ENCODE assay signal across 2 cellular contexts in genomic region chr19:47019431-47020041, GRCh38.
TF ChIP-seq lines count a peak whose summit lies in the region.

TSS of gene NPAS1 (plus strand) at chr19:47019837. CDS start at chr19:47021048, 1,211 bp downstream.

TF ChIP-seq in GM12878, 131 proteins besides CTCF, POLR2A, EP300 and RAD21:
- no peak for TF ChIP-seq IRF5 (IDR thresholded peaks at IDR 0.05; ENCODE audit: borderline replicate concordance)
- 0 out of 3 replicates have a peak, but pooled peaks of 1 of the 2 experiments have one; percentile 17 for TF ChIP-seq EGR1 (IDR thresholded peaks at IDR 0.05; ENCODE audit: borderline replicate concordance in 1 of 2, low read depth in 2 of 2, low read length in 2 of 2)

TF ChIP-seq in HepG2, 621 proteins besides CTCF, POLR2A, EP300 and RAD21:
- TF ChIP-seq KLF9 (CRISPR knock-in tag; IDR thresholded peaks at IDR 0.05; ENCODE audit: low read depth) = no peak
- TF ChIP-seq ZNF569 (CRISPR knock-in tag; IDR thresholded peaks at IDR 0.05; ENCODE audit: borderline replicate concordance) = no peak
- no peak for TF ChIP-seq RXRA (CRISPR knock-in tag; IDR thresholded peaks at IDR 0.05)
- TF ChIP-seq ZBTB38 (CRISPR knock-in tag; IDR thresholded peaks at IDR 0.05) = 0 out of 2 replicates have a peak, but pooled peaks have one; percentile 29
- TF ChIP-seq HIC2 (CRISPR knock-in tag; IDR thresholded peaks at IDR 0.05; ENCODE audit: low read depth) = no peak
- TF ChIP-seq SMAD9 (CRISPR knock-in tag; IDR thresholded peaks at IDR 0.05) = no peak
- TF ChIP-seq, protein P1, sequence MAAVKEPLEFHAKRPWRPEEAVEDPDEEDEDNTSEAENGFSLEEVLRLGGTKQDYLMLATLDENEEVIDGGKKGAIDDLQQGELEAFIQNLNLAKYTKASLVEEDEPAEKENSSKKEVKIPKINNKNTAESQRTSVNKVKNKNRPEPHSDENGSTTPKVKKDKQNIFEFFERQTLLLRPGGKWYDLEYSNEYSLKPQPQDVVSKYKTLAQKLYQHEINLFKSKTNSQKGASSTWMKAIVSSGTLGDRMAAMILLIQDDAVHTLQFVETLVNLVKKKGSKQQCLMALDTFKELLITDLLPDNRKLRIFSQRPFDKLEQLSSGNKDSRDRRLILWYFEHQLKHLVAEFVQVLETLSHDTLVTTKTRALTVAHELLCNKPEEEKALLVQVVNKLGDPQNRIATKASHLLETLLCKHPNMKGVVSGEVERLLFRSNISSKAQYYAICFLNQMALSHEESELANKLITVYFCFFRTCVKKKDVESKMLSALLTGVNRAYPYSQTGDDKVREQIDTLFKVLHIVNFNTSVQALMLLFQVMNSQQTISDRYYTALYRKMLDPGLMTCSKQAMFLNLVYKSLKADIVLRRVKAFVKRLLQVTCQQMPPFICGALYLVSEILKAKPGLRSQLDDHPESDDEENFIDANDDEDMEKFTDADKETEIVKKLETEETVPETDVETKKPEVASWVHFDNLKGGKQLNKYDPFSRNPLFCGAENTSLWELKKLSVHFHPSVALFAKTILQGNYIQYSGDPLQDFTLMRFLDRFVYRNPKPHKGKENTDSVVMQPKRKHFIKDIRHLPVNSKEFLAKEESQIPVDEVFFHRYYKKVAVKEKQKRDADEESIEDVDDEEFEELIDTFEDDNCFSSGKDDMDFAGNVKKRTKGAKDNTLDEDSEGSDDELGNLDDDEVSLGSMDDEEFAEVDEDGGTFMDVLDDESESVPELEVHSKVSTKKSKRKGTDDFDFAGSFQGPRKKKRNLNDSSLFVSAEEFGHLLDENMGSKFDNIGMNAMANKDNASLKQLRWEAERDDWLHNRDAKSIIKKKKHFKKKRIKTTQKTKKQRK (IDR thresholded peaks at IDR 0.05; ENCODE audit: low read length) = no peak
- TF ChIP-seq BRCA1 (CRISPR knock-in tag; IDR thresholded peaks at IDR 0.05) = no peak
- no peak for TF ChIP-seq HNRNPUL1 (IDR thresholded peaks at IDR 0.05; ENCODE audit: low read depth, low read length)
- TF ChIP-seq RXRB (CRISPR knock-in tag; IDR thresholded peaks at IDR 0.05; ENCODE audit: borderline replicate concordance) = 0 out of 2 replicates have a peak, but pooled peaks have one; percentile 2
- no peak for TF ChIP-seq ZMAT3 (CRISPR knock-in tag; conservative IDR thresholded peaks at IDR 0.05)
- no peak for TF ChIP-seq ZFP36L1 (CRISPR knock-in tag; IDR thresholded peaks at IDR 0.05)
- TF ChIP-seq IKZF4 (CRISPR knock-in tag; IDR thresholded peaks at IDR 0.05; ENCODE audit: borderline replicate concordance, low read depth, not compliant biosample characterization) = no peak
- TF ChIP-seq DZIP1 (CRISPR knock-in tag; IDR thresholded peaks at IDR 0.05) = no peak
- TF ChIP-seq SP1 (IDR thresholded peaks at IDR 0.05) = no peak
- TF ChIP-seq SP1 (CRISPR knock-in tag; IDR thresholded peaks at IDR 0.05) = 0 out of 2 replicates have a peak, but pooled peaks have one; percentile 22
- no peak for TF ChIP-seq ZNF180 (CRISPR knock-in tag; IDR thresholded peaks at IDR 0.05; ENCODE audit: borderline replicate concordance, low read depth)
- TF ChIP-seq ZNF343 (CRISPR knock-in tag; IDR thresholded peaks at IDR 0.05) = no peak
- no peak for TF ChIP-seq ZFP82 (CRISPR knock-in tag; IDR thresholded peaks at IDR 0.05; ENCODE audit: borderline replicate concordance)
- TF ChIP-seq ZFP41 (CRISPR knock-in tag; IDR thresholded peaks at IDR 0.05; ENCODE audit: borderline replicate concordance) = no peak
